8 cellular contexts compared by ENCODE assay signal in the genomic region with DNA sequence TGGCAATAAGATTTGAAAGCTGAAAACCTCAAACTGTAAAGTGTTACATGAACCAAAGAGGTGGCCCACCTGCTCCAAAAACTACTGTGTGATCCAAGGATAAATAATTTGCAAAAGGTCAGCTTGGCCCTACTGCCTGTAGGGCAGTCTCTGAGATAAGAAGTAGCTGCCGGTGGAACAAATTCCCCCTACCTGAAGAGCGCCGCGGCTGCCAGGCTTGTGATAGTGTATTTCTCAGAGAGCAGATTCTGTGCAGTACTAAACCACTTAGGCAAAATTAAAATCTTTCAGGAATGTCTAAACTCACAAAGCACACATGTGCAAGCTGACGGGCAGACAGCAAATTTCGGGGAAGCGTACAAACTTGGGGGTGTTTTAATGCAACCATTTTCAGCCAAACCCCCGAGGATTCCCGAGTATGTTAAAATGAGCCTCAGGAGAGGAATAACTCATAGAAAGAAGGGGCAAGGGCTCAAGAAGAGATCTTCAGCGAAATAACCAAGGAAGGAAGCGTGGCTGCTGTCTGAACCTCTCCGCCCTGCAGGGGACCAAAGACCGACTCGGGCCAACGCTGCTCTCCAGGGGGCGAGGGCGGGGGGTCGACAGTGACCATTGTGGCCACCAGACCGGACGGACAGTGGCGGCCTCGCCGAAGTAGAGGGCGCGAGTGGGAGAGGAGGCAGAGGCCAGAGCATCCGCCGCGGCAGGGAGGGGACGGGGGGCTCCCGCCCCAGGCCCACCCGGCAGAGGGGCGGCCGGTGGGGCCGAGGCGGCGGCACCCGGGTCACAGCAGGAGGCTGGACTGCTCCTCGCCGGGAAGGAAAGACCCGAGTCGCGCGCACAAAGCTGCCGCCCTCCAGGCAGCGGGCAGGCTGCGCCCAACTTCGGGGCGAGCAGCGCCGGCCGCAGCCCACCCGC. TPM values are rescaled to one million over a fixed set of nuclear protein-coding genes. Genes with fewer than 3 reads are reported as not detected.
DNase-seq lines count a peak whose midpoint lies in the region; ATAC-seq, FAIRE-seq and TF ChIP-seq lines count a peak whose summit lies in the region.

No MANE protein-coding gene starts in this region.

- H4K20me1 ChIP-seq in HepG2 (ENCODE audit: insufficient read depth, low read length) = peaks cover 6% of the 10 kb centered on the region; the same call in 1 of the 2 replicates

- BruUV-seq in Panc1 (replicated peaks; lab: Mats Ljungman, UMichigan) (no TSS peak), HepG2 (replicated peaks; lab: Mats Ljungman, UMichigan) (no TSS peak)

- no peaks in the 10 kb centered on the region for H3K9me3 ChIP-seq in CD4-positive, alpha-beta memory T cell (ENCODE audit: control insufficient read depth in 1 of 2, low read length in 2 of 2)
- H3K9me3 ChIP-seq in Panc1 (ENCODE audit: control insufficient read depth, insufficient read depth, low read depth, low read length) (no peaks in the 10 kb centered on the region), HepG2 (ENCODE audit: low read length) (no peaks in the 10 kb centered on the region), stomach smooth muscle (ENCODE audit: control insufficient read depth in 2 of 2, low read length in 2 of 2) (no peaks in the 10 kb centered on the region)

- H3K27ac ChIP-seq in CD4-positive, alpha-beta memory T cell (ENCODE audit: low read depth, low read length) = peak overlapping the region; percentile 58
- H3K27ac ChIP-seq in Panc1 (ENCODE audit: low read length) (peak overlapping the region; percentile 70), HepG2 (ENCODE audit: extremely low read length, insufficient read depth, low read length) (peak overlapping the region; percentile 70), stomach smooth muscle (ENCODE audit: low read length) (no peak overlapping the region)

- H3K27ac Mint-ChIP-seq in CD4-positive, alpha-beta memory T cell = no peak overlapping the region

- no peak overlapping the region for H2AFZ ChIP-seq in HepG2 (ENCODE audit: low read length)

- H3K4me1 Mint-ChIP-seq in CD4-positive, alpha-beta memory T cell = peaks cover 12 to 28% (median 24%) of the 10 kb centered on the region in 4 donors

- TF ChIP-seq CTCF in Panc1 (IDR thresholded peaks at IDR 0.05) (peak; percentile 43), cardiac fibroblast (IDR thresholded peaks at IDR 0.05; ENCODE audit: low read depth, low read length) (no peak), HepG2 (CRISPR knock-in tag; IDR thresholded peaks at IDR 0.05) (peak; percentile 31; the same call in 1 of the 2 replicates)

- peak in 3 of 5 donors; percentile 13 to 20 (median 19) for DNase-seq in CD4-positive, alpha-beta memory T cell
- DNase-seq in Panc1 (ENCODE audit: low read depth, low spot score) (no peak), cardiac fibroblast (ENCODE audit: low read depth in 2 of 2) (peak in 1 of 2 donors; percentile 29), HepG2 (ENCODE audit: low spot score) (peak; percentile 14)

- peaks cover 36% of the 10 kb centered on the region for H3K79me2 ChIP-seq in HepG2 (ENCODE audit: insufficient read depth, low read length)

- CTCF ChIA-PET in CD4-positive, alpha-beta memory T cell (lab: Charles Lee; ENCODE audit: partially characterized antibody) = interaction anchor here (1.2 to 4.4 kb wide), 3 partner anchors 12 to 249 kb away, joined by 3 to 20 read pairs (median 4); no protein-coding TSS in a partner anchor
- CTCF ChIA-PET in Panc1 (lab: Charles Lee) (interaction anchor here (0.6 kb wide), 1 partner anchor 44 kb away, joined by 3 read pairs; no protein-coding TSS in a partner anchor), HepG2 (lab: Yijun Ruan, JAX; ENCODE audit: low intra/inter-chr PET ratio, low total read pairs) (interaction anchor here (1.1 kb wide), 1 partner anchor 43 kb away, joined by 4 read pairs; no protein-coding TSS in a partner anchor)

- in situ Hi-C loops in Panc1 (cut with HindIII; ENCODE audit: low pct_unique_long_range_greater_than_20kb, low sequenced_read_pairs) (no loop called here), HepG2 (cut with HindIII; ENCODE audit: extremely low pct_ligation_motif_present, low pct_unique_long_range_greater_than_20kb) (no loop called here)

- H3K9me3 Mint-ChIP-seq in CD4-positive, alpha-beta memory T cell = no peaks in the 10 kb centered on the region

- peaks cover 0 to 5% of the 10 kb centered on the region in 2 donors for H3K36me3 Mint-ChIP-seq in CD4-positive, alpha-beta memory T cell

- no peaks in the 10 kb centered on the region for H3K27me3 Mint-ChIP-seq in CD4-positive, alpha-beta memory T cell

- no peak for TF ChIP-seq POLR2A in HepG2 (IDR thresholded peaks at IDR 0.05; ENCODE audit: insufficient read depth in 1 of 2, low read depth in 2 of 2, low read length in 2 of 2)

- H3K4me1 ChIP-seq in CD4-positive, alpha-beta memory T cell (ENCODE audit: insufficient read depth, low read length) = peaks cover 49% of the 10 kb centered on the region
- H3K4me1 ChIP-seq in Panc1 (ENCODE audit: control insufficient read depth, insufficient read depth, low read length) = peaks cover 16% of the 10 kb centered on the region
- peaks cover 65% of the 10 kb centered on the region for H3K4me1 ChIP-seq in HepG2 (ENCODE audit: insufficient read depth, low read length)
- H3K4me1 ChIP-seq in stomach smooth muscle (ENCODE audit: control insufficient read depth, insufficient read depth, low read length) = peaks cover 4% of the 10 kb centered on the region

- H3K4me3 ChIP-seq in CD4-positive, alpha-beta memory T cell (ENCODE audit: low read length in 2 of 2) = peak overlapping the region; percentile 55 to 76
- H3K4me3 ChIP-seq in Panc1 (ENCODE audit: low read depth in 2 of 2, low read length in 2 of 2) (peak overlapping the region; percentile 75 to 85), cardiac fibroblast (replicated peaks in 1 of 2; ENCODE audit: low read depth in 2 of 2, low read length in 2 of 2) (peak overlapping the region; percentile 84 to 86), HepG2 (replicated peaks in 1 of 3; ENCODE audit: insufficient read depth in 1 of 3, low read depth in 2 of 3, low read length in 3 of 3) (peak overlapping the region; percentile 88 to 91 (median 88)), stomach smooth muscle (ENCODE audit: low read length in 2 of 2) (peak overlapping the region; percentile 89 to 94)

- no peak for FAIRE-seq in HepG2 (lab: Jason Lieb, UNC)

- no peaks in the 10 kb centered on the region for H3K36me3 ChIP-seq in CD4-positive, alpha-beta memory T cell (ENCODE audit: insufficient read depth, low read length)
- H3K36me3 ChIP-seq in Panc1 (ENCODE audit: control insufficient read depth, insufficient read depth, low read length) (no peaks in the 10 kb centered on the region; the same call in 1 of the 2 replicates), HepG2 (replicated peaks in 1 of 2; ENCODE audit: control insufficient read depth in 1 of 2, insufficient read depth in 2 of 2, low read length in 2 of 2) (no peaks in the 10 kb centered on the region), stomach smooth muscle (ENCODE audit: control insufficient read depth in 2 of 2, insufficient read depth in 2 of 2, low read length in 2 of 2) (no peaks in the 10 kb centered on the region)

- TF ChIP-seq EP300 in HepG2 (IDR thresholded peaks at IDR 0.05; ENCODE audit: low read depth in 2 of 2, low read length in 2 of 2) = no peak
- no peak for TF ChIP-seq EP300 in HepG2 (CRISPR knock-in tag; IDR thresholded peaks at IDR 0.05; ENCODE audit: borderline replicate concordance)

- H3K9ac ChIP-seq in HepG2 (ENCODE audit: insufficient read depth, low read depth, low read length) (peak overlapping the region; percentile 72), stomach smooth muscle (ENCODE audit: low read length in 2 of 2) (peak overlapping the region; percentile 76 to 77)

- H3K27me3 ChIP-seq in CD4-positive, alpha-beta memory T cell (ENCODE audit: insufficient read depth, low read length) = no peaks in the 10 kb centered on the region
- H3K27me3 ChIP-seq in Panc1 (ENCODE audit: control insufficient read depth, insufficient read depth, low read length) = no peaks in the 10 kb centered on the region
- H3K27me3 ChIP-seq in HepG2 (ENCODE audit: control insufficient read depth in 1 of 2, insufficient read depth in 2 of 2, low read length in 2 of 2) = no peaks in the 10 kb centered on the region
- no peaks in the 10 kb centered on the region for H3K27me3 ChIP-seq in stomach smooth muscle (ENCODE audit: control insufficient read depth in 1 of 2, insufficient read depth in 2 of 2, low read length in 2 of 2)

- no peak overlapping the region for H3K4me3 Mint-ChIP-seq in CD4-positive, alpha-beta memory T cell

- POLR2A ChIA-PET in CD4-positive, alpha-beta memory T cell (lab: Charles Lee; ENCODE audit: partially characterized antibody) = interaction anchor here (0.6 to 1.6 kb wide), 6 partner anchors 10 to 518 kb away, joined by 3 to 4 read pairs (median 3); a partner anchor contains a TSS
- POLR2A ChIA-PET in Panc1 (lab: Charles Lee) = no interaction called here
- POLR2A ChIA-PET in HepG2 (lab: Yijun Ruan, JAX) = no interaction called here

- 2% methylated on average over 17 of the region's 52 CpGs for WGBS in HepG2 (ENCODE audit: low lambda C conversion rate)

- TF ChIP-seq RAD21 in HepG2 (CRISPR knock-in tag; IDR thresholded peaks at IDR 0.05) = no peak

- intact Hi-C loops in CD4-positive, alpha-beta memory T cell (cut with micrococcal nuclease) = loop anchor here (5.0 to 10.0 kb wide), 5 partner anchors 318 to 1562 kb away; a partner anchor contains a TSS
- intact Hi-C loops in Panc1 (cut with micrococcal nuclease; ENCODE audit: unreplicated experiment) (no loop called here), HepG2 (cut with micrococcal nuclease; ENCODE audit: unreplicated experiment) (loop anchor here (5.0 kb wide), 2 partner anchors 459 to 571 kb away; a partner anchor contains a TSS)

- peak overlapping the region; percentile 74 for H3K4me2 ChIP-seq in HepG2 (ENCODE audit: low read depth, low read length)

- ATAC-seq in GM18520 (IDR thresholded peaks at IDR 0.05; ENCODE audit: unreplicated experiment) (peak; percentile 0), HG03103 (IDR thresholded peaks at IDR 0.05; ENCODE audit: low read depth, unreplicated experiment) (peak; percentile 7), Panc1 (peak; percentile 44), HepG2 (peak; percentile 54), GM18861 (IDR thresholded peaks at IDR 0.05; ENCODE audit: unreplicated experiment) (no peak)

RNA-seq across cellular contexts. Expression of a gene that starts 0.9 kb away (rescaled TPM):
- total RNA-seq in CD4-positive, alpha-beta memory T cell = 10 to 100 TPM; 16.2 to 19.6 TPM
- 10 to 100 TPM; 11.1 to 18.9 TPM for polyA plus RNA-seq in CD4-positive, alpha-beta memory T cell
- total RNA-seq in Panc1 (2021; ENCODE audit: unreplicated experiment) (52.3 TPM), HepG2 (2016; rRNA removed; fragmentation: Illumina TruSeq; extraction: Trizol) (41.8 and 52.2 TPM in 2 replicates)
- 17.2 TPM for polyA plus RNA-seq in Panc1 (2012; ENCODE audit: insufficient read length)
- total RNA-seq in HepG2 (2016; cell fraction: cytosol; rRNA removed; fragmentation: Illumina TruSeq; extraction: Trizol; ENCODE audit: low read depth) = 40.3 and 45.3 TPM in 2 replicates
- total RNA-seq in HepG2 (2016; cell fraction: insoluble cytoplasmic fraction; rRNA removed; fragmentation: Illumina TruSeq; extraction: Trizol) = 39.8 and 53.8 TPM in 2 replicates
- total RNA-seq in HepG2 (2016; cell fraction: membrane; rRNA removed; fragmentation: Illumina TruSeq; extraction: Trizol) = 39.2 and 39.9 TPM in 2 replicates
- 41.2 and 47.3 TPM in 2 replicates for total RNA-seq in HepG2 (2016; cell fraction: nucleus; rRNA removed; fragmentation: Illumina TruSeq; extraction: Trizol)
- 8.1 and 9.5 TPM in 2 replicates for polyA plus RNA-seq in HepG2 (2011; rRNA removed)
- 5.1 and 6.1 TPM in 2 replicates for polyA plus RNA-seq in HepG2 (2011; cell fraction: cytosol; rRNA removed)
- 7.2 and 9.4 TPM in 2 replicates for polyA plus RNA-seq in HepG2 (2011; cell fraction: nucleus; rRNA removed)
- polyA plus RNA-seq in HepG2 (2012) = 12.7 and 14.8 TPM in 2 replicates
- polyA plus RNA-seq in HepG2 (2016; cell fraction: cytosol; fragmentation: Illumina TruSeq; extraction: Trizol; ENCODE audit: low read depth) = 12.7 and 12.9 TPM in 2 replicates
- polyA plus RNA-seq in HepG2 (2016; cell fraction: insoluble cytoplasmic fraction; fragmentation: Illumina TruSeq; extraction: Trizol; ENCODE audit: low read depth) = 29.5 and 32.8 TPM in 2 replicates
- 12.9 and 13.2 TPM in 2 replicates for polyA plus RNA-seq in HepG2 (2016; cell fraction: membrane; fragmentation: Illumina TruSeq; extraction: Trizol; ENCODE audit: low read depth)
- 26.0 and 28.4 TPM in 2 replicates for polyA plus RNA-seq in HepG2 (2016; cell fraction: nucleus; fragmentation: Illumina TruSeq; extraction: Trizol; ENCODE audit: insufficient read depth, low read depth)
- polyA minus RNA-seq in HepG2 (2011; rRNA and poly(A)+ RNA removed; ENCODE audit: low replicate concordance) = 11.7 and 13.1 TPM in 2 replicates
- polyA minus RNA-seq in HepG2 (2011; cell fraction: cytosol; rRNA and poly(A)+ RNA removed) = 8.4 and 12.5 TPM in 2 replicates
- 55.6 and 58.1 TPM in 2 replicates for polyA minus RNA-seq in HepG2 (2011; cell fraction: nucleus; rRNA and poly(A)+ RNA removed)
